In the genomic region with DNA sequence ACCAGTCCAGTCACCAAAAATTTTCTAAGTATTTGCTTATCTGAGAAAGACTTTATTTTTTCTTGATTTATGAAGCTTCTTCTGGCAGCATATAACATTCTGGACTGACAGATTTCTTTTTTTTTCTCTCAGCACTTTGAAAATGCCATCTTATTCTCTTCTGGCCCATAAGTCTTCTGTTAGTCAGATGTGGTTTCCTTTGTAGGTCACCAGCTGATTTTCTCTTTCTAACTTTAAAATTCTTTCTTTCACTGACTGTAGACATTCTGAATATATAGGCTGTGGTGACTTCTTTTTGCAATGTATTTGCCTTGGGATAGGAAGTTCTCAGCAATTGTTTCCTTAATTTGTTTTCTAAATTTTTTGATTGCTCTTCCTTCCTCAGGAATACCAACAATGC, we compare ENCODE assay signal across 27 cellular contexts.
"Had no signal": no experiment of that assay in that cellular context is flagged by ENCODE, and none has a peak within 500 bp of the region (broad histone marks: within the 10 kb centered on the region; RNA-seq: fewer than 3 reads in every experiment).

No MANE protein-coding gene starts in this region.

- H3K27me3 Mint-ChIP-seq: naive thymus-derived CD8-positive, alpha-beta T cell; stimulated activated naive CD8-positive, alpha-beta T cell treated with anti-CD3 and anti-CD28 coated beads, Interleukin-15, Interleukin-2, amounts not matched to agents 100 ng/mL and 50 ng/mL, for 24 hours had no signal

- H3K27me3 ChIP-seq: pancreas, suprapubic skin, tibial artery, upper lobe of right lung had no signal

- H3K36me3 ChIP-seq: lower lobe of right lung, pancreas, prostate gland, suprapubic skin, upper lobe of right lung had no signal

- H3K27ac Mint-ChIP-seq: nephron; stimulated activated effector memory CD8-positive, alpha-beta T cell treated with anti-CD3 and anti-CD28 coated beads, Interleukin-12 subunit alpha, Interleukin-12 subunit beta, amount 100 ng/mL, for 72 hours; stimulated activated naive CD8-positive, alpha-beta T cell treated with anti-CD3 and anti-CD28 coated beads, Interleukin-15, Interleukin-2, amounts not matched to agents 100 ng/mL and 50 ng/mL, for 24 hours had no signal

- H3K27ac ChIP-seq: lower lobe of right lung, pancreas, prostate gland, skin epidermis, suprapubic skin, thoracic aorta, tibial artery, upper lobe of right lung had no signal

- H3K4me1 Mint-ChIP-seq: nephron; neural crest cell; stimulated activated effector memory CD8-positive, alpha-beta T cell treated with anti-CD3 and anti-CD28 coated beads, Interleukin-12 subunit alpha, Interleukin-12 subunit beta, amount 100 ng/mL, for 72 hours had no signal

- H3K4me3 Mint-ChIP-seq: nephron; neural crest cell; stimulated activated effector memory CD8-positive, alpha-beta T cell treated with anti-CD3 and anti-CD28 coated beads, Interleukin-12 subunit alpha, Interleukin-12 subunit beta, amount 100 ng/mL, for 72 hours; stimulated activated naive CD8-positive, alpha-beta T cell treated with anti-CD3 and anti-CD28 coated beads, Interleukin-15, Interleukin-2, amounts not matched to agents 100 ng/mL and 50 ng/mL, for 24 hours had no signal

- DNase-seq: hippocampal formation; kidney glomerular epithelial cell; left cardiac atrium; lower lobe of right lung; mammary epithelial cell; mesenchymal stem cell; naive thymus-derived CD8-positive, alpha-beta T cell; nucleus accumbens; pancreas; posterior cingulate gyrus; retina; right cardiac atrium; stimulated activated CD4-positive, alpha-beta T cell treated with anti-CD3 and anti-CD28 coated beads, Interleukin-4, amount 100 ng/mL, for 24 hours; stimulated activated naive CD4-positive, alpha-beta T cell; tibial artery; trophoblast cell; upper lobe of right lung had no signal

- H3K4me1 ChIP-seq: lower lobe of right lung, pancreas, prostate gland, suprapubic skin, tibial artery, upper lobe of right lung had no signal

- H3K9me3 ChIP-seq: pancreas, prostate gland, suprapubic skin had no signal

- ATAC-seq: left cardiac atrium; left lobe of liver; lower lobe of right lung; naive thymus-derived CD8-positive, alpha-beta T cell; pancreas; right cardiac atrium; sciatic nerve; stimulated activated effector memory CD8-positive, alpha-beta T cell treated with anti-CD3 and anti-CD28 coated beads, Interleukin-12 subunit alpha, Interleukin-12 subunit beta, amount 100 ng/mL, for 72 hours; upper lobe of right lung had no signal

- H3K36me3 Mint-ChIP-seq: stimulated activated effector memory CD8-positive, alpha-beta T cell treated with anti-CD3 and anti-CD28 coated beads, Interleukin-12 subunit alpha, Interleukin-12 subunit beta, amount 100 ng/mL, for 72 hours had no signal

- H3K4me3 ChIP-seq: lower lobe of right lung, pancreas, prostate gland, skin epidermis, suprapubic skin, thoracic aorta, tibial artery, upper lobe of right lung had no signal
